38 cellular contexts compared by ENCODE assay signal in genomic region chrX:138157850-138158249, GRCh38.
"Had no signal": no experiment of that assay in that cellular context is flagged by ENCODE, and none has a peak within 500 bp of the region (broad histone marks: within the 10 kb centered on the region; RNA-seq: fewer than 3 reads in every experiment).

No MANE protein-coding gene starts in this region.

- H3K27me3 Mint-ChIP-seq: activated naive CD4-positive, alpha-beta T cell treated with anti-CD3 and anti-CD28 coated beads, Interleukin-2, amount 10 ng/mL, durations not matched to agents 7 days and 5 days; activated naive CD8-positive, alpha-beta T cell; activated naive CD8-positive, alpha-beta T cell treated with anti-CD3 and anti-CD28 coated beads for 36 hours; activated naive CD8-positive, alpha-beta T cell treated with anti-CD3 and anti-CD28 coated beads, Interleukin-2, amount 10 ng/mL, durations not matched to agents 7 days and 5 days; activated naive CD8-positive, alpha-beta T cell treated with anti-CD3 and anti-CD28 coated beads, Interleukin-2, amount 50 U/mL, for 24 hours; activated T-helper 17 cell treated with anti-CD3 and anti-CD28 coated beads, Interleukin-2, amount 50 U/mL, for 72 hours; central memory CD8-positive, alpha-beta T cell had no signal

- H3K27ac ChIP-seq: adrenal gland, ascending aorta, body of pancreas, brain microvascular endothelial cell, breast epithelium, cardiac muscle cell had no signal

- H3K9me3 ChIP-seq: adrenal gland, ascending aorta, body of pancreas, breast epithelium had no signal

- H3K4me1 Mint-ChIP-seq: activated naive CD4-positive, alpha-beta T cell treated with anti-CD3 and anti-CD28 coated beads, Interleukin-2, amount 10 ng/mL, durations not matched to agents 7 days and 5 days; activated naive CD4-positive, alpha-beta T cell treated with anti-CD3 and anti-CD28 coated beads, Interleukin-2, amount 50 U/mL, for 24 hours; activated naive CD8-positive, alpha-beta T cell treated with anti-CD3 and anti-CD28 coated beads for 36 hours; activated naive CD8-positive, alpha-beta T cell treated with anti-CD3 and anti-CD28 coated beads, Interleukin-2, amount 10 ng/mL, durations not matched to agents 7 days and 5 days; activated naive CD8-positive, alpha-beta T cell treated with anti-CD3 and anti-CD28 coated beads, Interleukin-2, amount 50 U/mL, for 24 hours; activated T-helper 17 cell treated with anti-CD3 and anti-CD28 coated beads, Interleukin-2, amount 50 U/mL, for 72 hours; brain; central memory CD8-positive, alpha-beta T cell had no signal

- H3K4me1 ChIP-seq: adrenal gland, ascending aorta, body of pancreas, breast epithelium had no signal

- ATAC-seq: activated naive CD8-positive, alpha-beta T cell treated with anti-CD3 and anti-CD28 coated beads, Interleukin-2, amount 50 U/mL, for 24 hours; activated T-cell treated with anti-CD3 and anti-CD28 coated beads, Interleukin-2, amount 50 U/mL, for 4 hours; activated T-cell treated with anti-CD3 and anti-CD28 coated beads, Interleukin-2, amount 50 U/mL, for 72 hours; activated T-helper 17 cell treated with anti-CD3 and anti-CD28 coated beads, Interleukin-2, amount 50 U/mL, for 72 hours; body of pancreas had no signal

- H3K27me3 ChIP-seq: adrenal gland, ascending aorta, body of pancreas, brain microvascular endothelial cell, cardiac muscle cell had no signal

- H3K9me3 Mint-ChIP-seq: activated naive CD4-positive, alpha-beta T cell treated with anti-CD3 and anti-CD28 coated beads for 36 hours; activated naive CD4-positive, alpha-beta T cell treated with anti-CD3 and anti-CD28 coated beads, Interleukin-2, amount 10 ng/mL, durations not matched to agents 7 days and 5 days; activated naive CD4-positive, alpha-beta T cell treated with anti-CD3 and anti-CD28 coated beads, Interleukin-2, amount 50 U/mL, for 24 hours; activated naive CD8-positive, alpha-beta T cell treated with anti-CD3 and anti-CD28 coated beads for 36 hours; activated naive CD8-positive, alpha-beta T cell treated with anti-CD3 and anti-CD28 coated beads, Interleukin-2, amount 10 ng/mL, durations not matched to agents 7 days and 5 days; activated naive CD8-positive, alpha-beta T cell treated with anti-CD3 and anti-CD28 coated beads, Interleukin-2, amount 50 U/mL, for 24 hours; activated T-cell treated with anti-CD3 and anti-CD28 coated beads, Interleukin-2, amount 50 U/mL, for 24 hours; activated T-cell treated with anti-CD3 and anti-CD28 coated beads, Interleukin-2, amount 50 U/mL, for 4 hours; activated T-cell treated with anti-CD3 and anti-CD28 coated beads, Interleukin-2, amount 50 U/mL, for 72 hours; activated T-helper 1 cell treated with anti-CD3 and anti-CD28 coated beads, Interleukin-12 subunit alpha, Interleukin-12 subunit beta, Interleukin-2, Interleukin-4 antibody, amounts not matched to agents 30 ng/mL and 10 ng/mL and 1 ng/mL, durations not matched to agents 14 hours and 24 hours and 36 hours; activated T-helper 17 cell treated with anti-CD3 and anti-CD28 coated beads, Interleukin-2, amount 50 U/mL, for 72 hours; activated T-helper 2 cell treated with anti-CD3 and anti-CD28 coated beads, Interferon-gamma antibody, Interleukin-2, Interleukin-4, amounts not matched to agents 10 μg/mL and 5 μg/mL and 100 μg/mL, durations not matched to agents 14 hours and 24 hours and 36 hours; brain had no signal

- DNase-seq: activated effector memory CD4-positive, alpha-beta T cell treated with anti-CD3 and anti-CD28 coated beads, Interleukin-2, amount 50 U/mL, for 16 hours; activated effector memory CD4-positive, alpha-beta T cell treated with Interleukin-2 at 50 U/mL for 16 hours; activated gamma-delta T cell; activated gamma-delta T cell treated with Interleukin-2 at 50 U/mL for 16 hours; activated naive CD4-positive, alpha-beta T cell; activated naive CD4-positive, alpha-beta T cell treated with anti-CD3 and anti-CD28 coated beads for 36 hours; activated naive CD4-positive, alpha-beta T cell treated with anti-CD3 and anti-CD28 coated beads, Interleukin-2, amount 10 ng/mL, durations not matched to agents 7 days and 5 days; activated naive CD4-positive, alpha-beta T cell treated with anti-CD3 and anti-CD28 coated beads, Interleukin-2, amount 50 U/mL, for 16 hours; activated naive CD4-positive, alpha-beta T cell treated with Interleukin-2 at 50 U/mL for 16 hours; activated naive CD8-positive, alpha-beta T cell treated with anti-CD3 and anti-CD28 coated beads for 36 hours; activated naive CD8-positive, alpha-beta T cell treated with anti-CD3 and anti-CD28 coated beads, Interleukin-2, amount 10 ng/mL, durations not matched to agents 7 days and 5 days; activated naive CD8-positive, alpha-beta T cell treated with anti-CD3 and anti-CD28 coated beads, Interleukin-2, amount 50 U/mL, for 24 hours; activated T-cell treated with anti-CD3 and anti-CD28 coated beads, Interleukin-2, amount 50 U/mL, for 1 hour; activated T-cell treated with anti-CD3 and anti-CD28 coated beads, Interleukin-2, amount 50 U/mL, for 24 hours; activated T-cell treated with anti-CD3 and anti-CD28 coated beads, Interleukin-2, amount 50 U/mL, for 4 hours; activated T-cell treated with anti-CD3 and anti-CD28 coated beads, Interleukin-2, amount 50 U/mL, for 48 hours; activated T-cell treated with anti-CD3 and anti-CD28 coated beads, Interleukin-2, amount 50 U/mL, for 72 hours; adrenal gland; amniotic stem cell; amygdala; anterior cingulate cortex; aorta; body of pancreas; brain microvascular endothelial cell; caudate nucleus; central memory CD4-positive, alpha-beta T cell; cerebellar nuclear complex had no signal

- H3K27ac Mint-ChIP-seq: activated naive CD4-positive, alpha-beta T cell treated with anti-CD3 and anti-CD28 coated beads for 36 hours; activated naive CD4-positive, alpha-beta T cell treated with anti-CD3 and anti-CD28 coated beads, Interleukin-2, amount 10 ng/mL, durations not matched to agents 7 days and 5 days; activated naive CD4-positive, alpha-beta T cell treated with anti-CD3 and anti-CD28 coated beads, Interleukin-2, amount 50 U/mL, for 24 hours; activated naive CD8-positive, alpha-beta T cell; activated naive CD8-positive, alpha-beta T cell treated with anti-CD3 and anti-CD28 coated beads for 36 hours; activated naive CD8-positive, alpha-beta T cell treated with anti-CD3 and anti-CD28 coated beads, Interleukin-2, amount 10 ng/mL, durations not matched to agents 7 days and 5 days; activated naive CD8-positive, alpha-beta T cell treated with anti-CD3 and anti-CD28 coated beads, Interleukin-2, amount 50 U/mL, for 24 hours; activated T-cell treated with anti-CD3 and anti-CD28 coated beads, Interleukin-2, amount 50 U/mL, for 24 hours; activated T-cell treated with anti-CD3 and anti-CD28 coated beads, Interleukin-2, amount 50 U/mL, for 72 hours; activated T-helper 1 cell treated with anti-CD3 and anti-CD28 coated beads, Interleukin-12 subunit alpha, Interleukin-12 subunit beta, Interleukin-2, Interleukin-4 antibody, amounts not matched to agents 30 ng/mL and 10 ng/mL and 1 ng/mL, durations not matched to agents 14 hours and 24 hours and 36 hours; activated T-helper 17 cell treated with anti-CD3 and anti-CD28 coated beads, Interleukin-2, amount 50 U/mL, for 72 hours; activated T-helper 2 cell treated with anti-CD3 and anti-CD28 coated beads, Interferon-gamma antibody, Interleukin-2, Interleukin-4, amounts not matched to agents 10 μg/mL and 5 μg/mL and 100 μg/mL, durations not matched to agents 14 hours and 24 hours and 36 hours; brain had no signal

- FAIRE-seq: bronchial epithelial cell had no signal

- H3K36me3 Mint-ChIP-seq: activated naive CD4-positive, alpha-beta T cell treated with anti-CD3 and anti-CD28 coated beads, Interleukin-2, amount 10 ng/mL, durations not matched to agents 7 days and 5 days; activated naive CD4-positive, alpha-beta T cell treated with anti-CD3 and anti-CD28 coated beads, Interleukin-2, amount 50 U/mL, for 24 hours; activated naive CD8-positive, alpha-beta T cell; activated naive CD8-positive, alpha-beta T cell treated with anti-CD3 and anti-CD28 coated beads for 36 hours; activated naive CD8-positive, alpha-beta T cell treated with anti-CD3 and anti-CD28 coated beads, Interleukin-2, amount 10 ng/mL, durations not matched to agents 7 days and 5 days; brain had no signal

- H3K4me3 Mint-ChIP-seq: activated naive CD4-positive, alpha-beta T cell treated with anti-CD3 and anti-CD28 coated beads for 36 hours; activated naive CD4-positive, alpha-beta T cell treated with anti-CD3 and anti-CD28 coated beads, Interleukin-2, amount 10 ng/mL, durations not matched to agents 7 days and 5 days; activated naive CD4-positive, alpha-beta T cell treated with anti-CD3 and anti-CD28 coated beads, Interleukin-2, amount 50 U/mL, for 24 hours; activated naive CD8-positive, alpha-beta T cell; activated naive CD8-positive, alpha-beta T cell treated with anti-CD3 and anti-CD28 coated beads for 36 hours; activated naive CD8-positive, alpha-beta T cell treated with anti-CD3 and anti-CD28 coated beads, Interleukin-2, amount 10 ng/mL, durations not matched to agents 7 days and 5 days; activated naive CD8-positive, alpha-beta T cell treated with anti-CD3 and anti-CD28 coated beads, Interleukin-2, amount 50 U/mL, for 24 hours; activated T-cell treated with anti-CD3 and anti-CD28 coated beads, Interleukin-2, amount 50 U/mL, for 24 hours; activated T-cell treated with anti-CD3 and anti-CD28 coated beads, Interleukin-2, amount 50 U/mL, for 4 hours; activated T-cell treated with anti-CD3 and anti-CD28 coated beads, Interleukin-2, amount 50 U/mL, for 72 hours; activated T-helper 1 cell treated with anti-CD3 and anti-CD28 coated beads, Interleukin-12 subunit alpha, Interleukin-12 subunit beta, Interleukin-2, Interleukin-4 antibody, amounts not matched to agents 30 ng/mL and 10 ng/mL and 1 ng/mL, durations not matched to agents 14 hours and 24 hours and 36 hours; activated T-helper 17 cell treated with anti-CD3 and anti-CD28 coated beads, Interleukin-2, amount 50 U/mL, for 72 hours; brain; central memory CD8-positive, alpha-beta T cell had no signal

- H3K36me3 ChIP-seq: adrenal gland, ascending aorta, brain microvascular endothelial cell, breast epithelium, cardiac muscle cell had no signal

- H3K4me3 ChIP-seq: adrenal gland, ascending aorta, body of pancreas, breast epithelium, cardiac muscle cell had no signal
